Comparison of ENCODE assay signal across 23 cellular contexts in genomic region chr3:164479978-164480377, GRCh38.
"Had no signal": no experiment of that assay in that cellular context is flagged by ENCODE, and none has a peak within 500 bp of the region (broad histone marks: within the 10 kb centered on the region; RNA-seq: fewer than 3 reads in every experiment).

No MANE protein-coding gene starts in this region.

- DNase-seq: activated CD4-positive, alpha-beta T cell treated with anti-CD3 and anti-CD28 coated beads for 48 hours; activated CD4-positive, alpha-beta T cell treated with anti-CD3 and anti-CD28 coated beads, Interleukin-2, amount 50 U/mL, for 4 hours; activated CD4-positive, CD25-positive, alpha-beta regulatory T cell treated with anti-CD3 and anti-CD28 coated beads, Interleukin-2, amount 50 U/mL, for 72 hours; activated CD8-positive, alpha-beta memory T cell treated with anti-CD3 and anti-CD28 coated beads, Interleukin-2, amount 50 U/mL, for 48 hours; activated CD8-positive, alpha-beta T cell treated with anti-CD3 and anti-CD28 coated beads, Interleukin-2, amount 10 ng/mL, durations not matched to agents 7 days and 5 days; activated naive CD4-positive, alpha-beta T cell treated with anti-CD3 and anti-CD28 coated beads, Interleukin-2, amount 50 U/mL, for 16 hours; activated naive CD8-positive, alpha-beta T cell treated with anti-CD3 and anti-CD28 coated beads, Interleukin-2, amount 10 ng/mL, durations not matched to agents 7 days and 5 days; activated T-cell treated with anti-CD3 and anti-CD28 coated beads, Interleukin-2, amount 50 U/mL, for 1 hour; adrenal gland; anterior cingulate cortex; caudate nucleus; colonic mucosa; Karpas-422; MM.1S; NCI-H1436; NCI-H1694 treated with DMSO at 0.1 percent for 48 hours; NCI-H2227 treated with DMSO at 0.1 percent for 48 hours; NK-92 treated with Interleukin-12 subunit alpha and Interleukin-12 subunit beta, amount 100 ng/mL, for 24 hours; OCI-M1; Peyer's patch; SHP77 had no signal

- ATAC-seq: activated CD8-positive, alpha-beta T cell treated with anti-CD3 and anti-CD28 coated beads, Interleukin-2, amount 10 ng/mL, durations not matched to agents 7 days and 5 days; WTC11 had no signal

- H3K27ac ChIP-seq: adrenal gland, colonic mucosa, Peyer's patch, RWPE1 had no signal
